ENCODE assay signal across 11 cellular contexts in the genomic region with DNA sequence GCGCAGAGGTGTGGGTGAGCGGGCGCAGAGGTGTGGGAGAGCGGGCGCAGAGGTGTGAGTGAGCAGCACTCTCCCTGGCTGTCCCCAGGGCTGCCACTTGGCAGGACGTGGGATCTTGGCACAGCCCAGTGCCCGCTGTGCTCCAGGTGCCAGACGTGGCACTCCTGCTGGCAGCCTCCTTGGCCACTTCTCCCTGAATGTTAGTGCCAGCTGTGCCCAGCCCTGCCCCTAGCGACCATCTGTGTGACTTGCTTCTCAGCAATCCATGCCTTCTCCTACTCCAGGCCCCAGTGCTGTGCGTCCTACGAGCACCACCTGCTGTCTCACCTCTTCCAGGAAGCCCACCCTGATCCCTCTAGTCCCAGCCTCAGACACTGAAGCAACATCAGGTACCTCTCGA. TPM values are rescaled to one million over a fixed set of nuclear protein-coding genes. Genes with fewer than 3 reads are reported as not detected.
DNase-seq lines count a peak whose midpoint lies in the region; ATAC-seq and TF ChIP-seq lines count a peak whose summit lies in the region.
"Had no signal": no experiment of that assay in that cellular context is flagged by ENCODE, and none has a peak within 500 bp of the region (broad histone marks: within the 10 kb centered on the region; RNA-seq: fewer than 3 reads in every experiment).

No MANE protein-coding gene starts in this region.

- WGBS in GM23248 (ENCODE audit: low coverage in 1 of 2, low lambda C conversion rate in 2 of 2, missing lambda C conversion rate in 2 of 2), 2 experiments: 59 to 63% methylated on average over 9 to 12 of the region's 12 CpGs
- WGBS in psoas muscle, 3 donors: 39 to 48% (median 40%) methylated on average over 7 to 12 of the region's 12 CpGs

- H3K27ac ChIP-seq in GM23248 (no peak overlapping the region), psoas muscle (no peak overlapping the region)
- H3K27ac ChIP-seq: esophagus muscularis mucosa had no signal

- DNase-seq in GM23248: peak; percentile 55
- peak; percentile 95 for DNase-seq in NCI-H2171 treated with DMSO at 0.1 percent for 48 hours (lab: John Stamatoyannopoulos, UW)
- peak; percentile 20 for DNase-seq in cerebellar cortex (ENCODE audit: low spot score)
- DNase-seq in psoas muscle: peak in 1 of 2 donors; percentile 46
- no peak for DNase-seq in NK-92 treated with Interleukin-12 subunit alpha and Interleukin-12 subunit beta, amount 100 ng/mL, for 24 hours (lab: John Stamatoyannopoulos, UW)
- DNase-seq in C1 segment of cervical spinal cord (lab: John Stamatoyannopoulos, UW): no peak
- DNase-seq: activated T-cell treated with anti-CD3 and anti-CD28 coated beads, Interleukin-2, amount 50 U/mL, for 24 hours; NCI-H345 had no signal

- H3F3A ChIP-seq in GM23248 (ENCODE audit: insufficient read depth): no peaks in the 10 kb centered on the region

- intact Hi-C loops in psoas muscle (cut with DNase I): no loop called here

- H2AFZ ChIP-seq in GM23248: no peak overlapping the region

- peak; percentile 30 for TF ChIP-seq CTCF in psoas muscle (IDR thresholded peaks at IDR 0.05)

- no peaks in the 10 kb centered on the region for H3K4me1 ChIP-seq in GM23248 (ENCODE audit: insufficient read depth)
- H3K4me1 ChIP-seq in psoas muscle: no peaks in the 10 kb centered on the region

- no peak overlapping the region for H3K4me2 ChIP-seq in GM23248 (ENCODE audit: unreplicated experiment)

- no peak overlapping the region for H3K9ac ChIP-seq in GM23248

- no peaks in the 10 kb centered on the region for H4K20me1 ChIP-seq in GM23248 (ENCODE audit: insufficient read depth)

- H3K9me2 ChIP-seq in GM23248 (ENCODE audit: insufficient read depth): no peaks in the 10 kb centered on the region

- H3K79me2 ChIP-seq in GM23248 (ENCODE audit: insufficient read depth): no peaks in the 10 kb centered on the region

- H3K27me3 ChIP-seq in GM23248 (replicated peaks; ENCODE audit: insufficient read depth): 0 out of 2 replicates have a peak, but pooled peaks cover 10% of the 10 kb centered on the region
- H3K27me3 ChIP-seq in psoas muscle (ENCODE audit: insufficient read depth in 3 of 3, low read length in 2 of 3): peaks cover 0 to 59% (median 15%) of the 10 kb centered on the region in 3 donors

- H3K36me3 ChIP-seq in GM23248 (ENCODE audit: low read depth): no peaks in the 10 kb centered on the region
- no peaks in the 10 kb centered on the region for H3K36me3 ChIP-seq in psoas muscle (ENCODE audit: insufficient read depth in 1 of 2, low read depth in 1 of 2)
- H3K36me3 ChIP-seq: esophagus muscularis mucosa had no signal

- ATAC-seq in psoas muscle: peak; percentile 77 to 88 (median 86)
- ATAC-seq in GM19467 (IDR thresholded peaks at IDR 0.05; ENCODE audit: unreplicated experiment): no peak
- ATAC-seq in HG03442 (IDR thresholded peaks at IDR 0.05; ENCODE audit: unreplicated experiment): no peak

- no peaks in the 10 kb centered on the region for H3K9me3 ChIP-seq in GM23248 (ENCODE audit: low read depth)
- no peaks in the 10 kb centered on the region for H3K9me3 ChIP-seq in psoas muscle
- H3K9me3 ChIP-seq: esophagus muscularis mucosa had no signal

- in situ Hi-C loops in GM23248 (cut with MboI): loop anchor here (25.0 kb wide), 1 partner anchor 428 kb away; the partner anchor contains the start of gene SLX9

- H3K4me3 ChIP-seq in GM23248: no peak overlapping the region
- H3K4me3 ChIP-seq in psoas muscle: no peak overlapping the region
- H3K4me3 ChIP-seq: esophagus muscularis mucosa had no signal

RNA-seq across cellular contexts. Expression of gene KRTAP10-1, which starts 30.5 kb away (rescaled TPM):
- not detected in 2 replicates for total RNA-seq in GM23248 (2014; rRNA removed; shearing (Covaris generic))
- polyA plus RNA-seq in GM23248 (2016; fragmentation: Nextera tagmentation; extraction: Ambion mirVana): not detected in 2 replicates
- total RNA-seq in psoas muscle: not detected
- polyA plus RNA-seq in psoas muscle: not detected
- total RNA-seq: esophagus muscularis mucosa had no signal

RNA-seq across cellular contexts. Expression of gene KRTAP10-2, which starts 41.8 kb away (rescaled TPM):
- total RNA-seq in GM23248 (2014; rRNA removed; shearing (Covaris generic)): not detected in 2 replicates
- polyA plus RNA-seq in GM23248 (2016; fragmentation: Nextera tagmentation; extraction: Ambion mirVana) (not detected in 2 replicates), psoas muscle (not detected)
- not detected for total RNA-seq in psoas muscle
- total RNA-seq: esophagus muscularis mucosa had no signal

RNA-seq across cellular contexts. Expression of gene KRTAP10-3, which starts 49.1 kb away (rescaled TPM):
- total RNA-seq in GM23248 (2014; rRNA removed; shearing (Covaris generic)): not detected in 2 replicates
- not detected in 2 replicates for polyA plus RNA-seq in GM23248 (2016; fragmentation: Nextera tagmentation; extraction: Ambion mirVana)
- not detected for total RNA-seq in psoas muscle
- polyA plus RNA-seq in psoas muscle: not detected
- total RNA-seq: esophagus muscularis mucosa had no signal

RNA-seq across cellular contexts. Expression of gene LRRC3, which starts 54.2 kb away (rescaled TPM):
- 0.32 and 0.38 TPM in 2 replicates for total RNA-seq in GM23248 (2014; rRNA removed; shearing (Covaris generic))
- polyA plus RNA-seq in GM23248 (2016; fragmentation: Nextera tagmentation; extraction: Ambion mirVana): 0.28 and 0.29 TPM in 2 replicates
- total RNA-seq in psoas muscle: 1 to 10 TPM in 1 of 4 donors, under 1 TPM in 3; 0.13 to 1.1 (median 0.23) TPM
- under 1 TPM; 0.08 to 0.29 (median 0.08) TPM for polyA plus RNA-seq in psoas muscle

Comparison
In these comparisons a context has a peak if more than half of its experiments do, and no peak if none do; other contexts are left out.
1. DNase-seq: peak in GM23248 (single experiment), NCI-H2171 treated with DMSO at 0.1 percent for 48 hours (single experiment) and cerebellar cortex (single experiment); none in NK-92 treated with Interleukin-12 subunit alpha and Interleukin-12 subunit beta, amount 100 ng/mL, for 24 hours (single experiment) and C1 segment of cervical spinal cord (0 of 14).
2. ATAC-seq: peak in psoas muscle (4 of 4); none in GM19467 (single experiment) and HG03442 (single experiment).